30 cellular contexts compared by ENCODE assay signal in the genomic region with DNA sequence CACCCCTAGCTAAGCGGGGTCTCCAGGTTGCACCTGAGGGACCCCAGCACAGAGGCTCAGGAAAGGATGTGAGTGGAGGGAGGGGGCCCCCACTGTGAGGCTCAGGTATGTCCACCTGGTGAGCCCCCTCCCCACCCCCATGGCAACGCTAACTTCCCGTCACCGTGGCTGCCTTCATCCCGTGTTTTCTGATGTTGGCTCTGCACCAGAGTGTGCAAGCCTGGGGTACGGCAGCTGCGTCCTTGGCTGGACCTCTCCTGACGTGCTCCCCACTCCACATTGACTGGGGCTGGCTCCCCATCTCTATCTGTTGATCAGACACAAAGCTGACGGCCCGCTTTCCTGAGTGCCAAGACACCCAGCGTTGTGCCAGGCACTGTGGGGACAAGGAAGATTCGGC.
"Had no signal": no experiment of that assay in that cellular context is flagged by ENCODE, and none has a peak within 500 bp of the region (broad histone marks: within the 10 kb centered on the region; RNA-seq: fewer than 3 reads in every experiment).

No MANE protein-coding gene starts in this region.

- ATAC-seq: naive thymus-derived CD8-positive, alpha-beta T cell; natural killer cell treated with Interleukin-12 subunit alpha and Interleukin-12 subunit beta and Interleukin-15 and Interleukin-18, amount 100 ng/mL, for 72 hours; psoas muscle; right cardiac atrium; right lobe of liver; stimulated activated memory B cell treated with anti-CD40 and anti-IgM and Interleukin-4, amounts not matched to agents 10 μg/mL and 1 μg/mL and 100 μg/mL, for 72 hours; stimulated activated naive CD8-positive, alpha-beta T cell treated with anti-CD3 and anti-CD28 coated beads, Interleukin-15, amount 100 ng/mL, for 72 hours; stimulated activated naive CD8-positive, alpha-beta T cell treated with anti-CD3 and anti-CD28 coated beads, Interleukin-15, Interleukin-2, amounts not matched to agents 100 U/mL and 50 U/mL, for 24 hours; upper lobe of right lung had no signal

- H3K4me3 Mint-ChIP-seq: naive thymus-derived CD8-positive, alpha-beta T cell; natural killer cell treated with Interleukin-12 subunit alpha and Interleukin-12 subunit beta and Interleukin-15 and Interleukin-18, amount 100 ng/mL, for 72 hours; nephron progenitor cell; neural crest cell; stimulated activated memory B cell treated with anti-CD40 and anti-IgM and Interleukin-4, amounts not matched to agents 10 μg/mL and 1 μg/mL and 100 μg/mL, for 72 hours; stimulated activated naive CD8-positive, alpha-beta T cell treated with anti-CD3 and anti-CD28 coated beads, Interleukin-15, amount 100 ng/mL, for 72 hours; type B pancreatic cell had no signal

- DNase-seq: naive thymus-derived CD8-positive, alpha-beta T cell; nephron progenitor cell; occipital lobe; ovary; posterior cingulate gyrus; psoas muscle; right cardiac atrium; right lobe of liver; sigmoid colon; small intestine; stimulated activated CD4-positive, alpha-beta T cell treated with anti-CD3 and anti-CD28 coated beads, Interleukin-12 subunit alpha, Interleukin-12 subunit beta, amount 100 ng/mL, for 4 hours; stimulated activated CD4-positive, alpha-beta T cell treated with anti-CD3 and anti-CD28 coated beads, Interleukin-1b, Interleukin-23, amount 100 ng/mL, for 48 hours; stimulated activated CD4-positive, alpha-beta T cell treated with anti-CD3 and anti-CD28 coated beads, Interleukin-4, amount 100 ng/mL, for 1 hour; stimulated activated CD4-positive, alpha-beta T cell treated with anti-CD3 and anti-CD28 coated beads, Interleukin-4, amount 100 ng/mL, for 4 hours; stimulated activated CD8-positive, alpha-beta memory T cell treated with anti-CD3 and anti-CD28 coated beads, Interleukin-4, amount 100 ng/mL, for 48 hours; stimulated activated naive CD4-positive, alpha-beta T cell; stimulated activated naive CD8-positive, alpha-beta T cell treated with anti-CD3 and anti-CD28 coated beads, Interleukin-15, amount 100 ng/mL, for 72 hours; stimulated activated naive CD8-positive, alpha-beta T cell treated with anti-CD3 and anti-CD28 coated beads, Interleukin-15, Interleukin-2, amounts not matched to agents 100 U/mL and 50 U/mL, for 24 hours; substantia nigra; testis; tibial artery; transverse colon; upper lobe of right lung; uterus had no signal

- H3K9me3 ChIP-seq: ovary, psoas muscle, right lobe of liver, sigmoid colon, suprapubic skin, testis, tibial artery, transverse colon, upper lobe of right lung, uterus had no signal

- H3K4me3 ChIP-seq: ovary, psoas muscle, right lobe of liver, sigmoid colon, suprapubic skin, testis, tibial artery, transverse colon, upper lobe of right lung, uterus had no signal

- H3K27ac Mint-ChIP-seq: natural killer cell treated with Interleukin-12 subunit alpha and Interleukin-12 subunit beta and Interleukin-15 and Interleukin-18, amount 100 ng/mL, for 72 hours; nephron progenitor cell; stimulated activated memory B cell treated with anti-CD40 and anti-IgM and Interleukin-4, amounts not matched to agents 10 μg/mL and 1 μg/mL and 100 μg/mL, for 72 hours; stimulated activated naive CD8-positive, alpha-beta T cell treated with anti-CD3 and anti-CD28 coated beads, Interleukin-15, amount 100 ng/mL, for 72 hours; type B pancreatic cell had no signal

- H3K9ac ChIP-seq: parathyroid adenoma had no signal

- H3K27ac ChIP-seq: ovary, parathyroid adenoma, psoas muscle, right lobe of liver, sigmoid colon, suprapubic skin, testis, tibial artery, transverse colon, upper lobe of right lung, uterus had no signal

- H3K36me3 Mint-ChIP-seq: naive thymus-derived CD8-positive, alpha-beta T cell; natural killer cell treated with Interleukin-12 subunit alpha and Interleukin-12 subunit beta and Interleukin-15 and Interleukin-18, amount 100 ng/mL, for 72 hours; type B pancreatic cell had no signal

- H3K27me3 ChIP-seq: ovary, right lobe of liver, testis, uterus had no signal

- H3K36me3 ChIP-seq: ovary, right lobe of liver, sigmoid colon, suprapubic skin, tibial artery, transverse colon, upper lobe of right lung, uterus had no signal

- H2AFZ ChIP-seq: parathyroid adenoma had no signal

- H3K4me1 Mint-ChIP-seq: neural crest cell; stimulated activated memory B cell treated with anti-CD40 and anti-IgM and Interleukin-4, amounts not matched to agents 10 μg/mL and 1 μg/mL and 100 μg/mL, for 72 hours; stimulated activated naive CD8-positive, alpha-beta T cell treated with anti-CD3 and anti-CD28 coated beads, Interleukin-15, amount 100 ng/mL, for 72 hours had no signal

- H3K4me1 ChIP-seq: parathyroid adenoma, sigmoid colon, tibial artery, uterus had no signal

- H3K9me3 Mint-ChIP-seq: natural killer cell treated with Interleukin-12 subunit alpha and Interleukin-12 subunit beta and Interleukin-15 and Interleukin-18, amount 100 ng/mL, for 72 hours; neural crest cell; stimulated activated naive CD8-positive, alpha-beta T cell treated with anti-CD3 and anti-CD28 coated beads, Interleukin-15, amount 100 ng/mL, for 72 hours; type B pancreatic cell had no signal
